Comparison of ENCODE assay signal across 34 cellular contexts in genomic region chr2:21667638-21668037, GRCh38.
"Had no signal": no experiment of that assay in that cellular context is flagged by ENCODE, and none has a peak within 500 bp of the region (broad histone marks: within the 10 kb centered on the region; RNA-seq: fewer than 3 reads in every experiment).

No MANE protein-coding gene starts in this region.

- H3K4me1 ChIP-seq: esophagus squamous epithelium, gastroesophageal sphincter had no signal

- H3K4me1 Mint-ChIP-seq: activated CD4-positive, alpha-beta T cell treated with anti-CD3 and anti-CD28 coated beads for 36 hours; activated CD4-positive, alpha-beta T cell treated with anti-CD3 and anti-CD28 coated beads, Interleukin-2, amount 10 ng/mL, durations not matched to agents 24 days and 14 days; activated CD8-positive, alpha-beta memory T cell treated with anti-CD3 and anti-CD28 coated beads, Interleukin-2, amount 10 ng/mL, durations not matched to agents 7 days and 5 days; activated naive CD4-positive, alpha-beta T cell treated with anti-CD3 and anti-CD28 coated beads, Interleukin-2, amount 10 ng/mL, durations not matched to agents 7 days and 5 days; central memory CD8-positive, alpha-beta T cell; T-helper 17 cell had no signal

- H3K36me3 ChIP-seq: brain microvascular endothelial cell, esophagus squamous epithelium, gastroesophageal sphincter, WERI-Rb-1 had no signal

- H3K27ac Mint-ChIP-seq: activated CD4-positive, alpha-beta memory T cell treated with anti-CD3 and anti-CD28 coated beads for 36 hours; activated CD4-positive, alpha-beta T cell treated with anti-CD3 and anti-CD28 coated beads for 36 hours; activated CD4-positive, alpha-beta T cell treated with anti-CD3 and anti-CD28 coated beads, Interleukin-2, amount 10 ng/mL, durations not matched to agents 24 days and 14 days; activated CD8-positive, alpha-beta memory T cell treated with anti-CD3 and anti-CD28 coated beads, Interleukin-2, amount 10 ng/mL, durations not matched to agents 7 days and 5 days; activated CD8-positive, alpha-beta T cell treated with anti-CD3 and anti-CD28 coated beads, Interleukin-2, amount 10 ng/mL, durations not matched to agents 7 days and 5 days; activated naive CD4-positive, alpha-beta T cell treated with anti-CD3 and anti-CD28 coated beads, Interleukin-2, amount 10 ng/mL, durations not matched to agents 7 days and 5 days; activated naive CD8-positive, alpha-beta T cell; activated T-cell treated with anti-CD3 and anti-CD28 coated beads, Interleukin-2, amount 50 U/mL, for 24 hours; activated T-cell treated with anti-CD3 and anti-CD28 coated beads, Interleukin-2, amount 50 U/mL, for 72 hours; dendritic cell treated with granulocyte-macrophage colony-stimulating factor and Interleukin-4, amounts not matched to agents 40 ng/mL and 50 ng/mL, for 4 days; T-helper 17 cell; T-helper 2 cell treated with Interferon-gamma antibody and Interleukin-4, amounts not matched to agents 5 μg/mL and 100 μg/mL, for 36 hours had no signal

- DNase-seq: activated CD4-positive, alpha-beta memory T cell treated with anti-CD3 and anti-CD28 coated beads for 36 hours; activated CD4-positive, alpha-beta T cell treated with anti-CD3 and anti-CD28 coated beads for 36 hours; activated CD4-positive, alpha-beta T cell treated with anti-CD3 and anti-CD28 coated beads, Interleukin-2, amount 10 ng/mL, durations not matched to agents 24 days and 14 days; activated CD4-positive, CD25-positive, alpha-beta regulatory T cell; activated CD4-positive, CD25-positive, alpha-beta regulatory T cell treated with anti-CD3 and anti-CD28 coated beads, Interleukin-2, amount 50 U/mL, for 72 hours; activated CD8-positive, alpha-beta memory T cell treated with anti-CD3 and anti-CD28 coated beads, Interleukin-2, amount 10 ng/mL, durations not matched to agents 7 days and 5 days; activated CD8-positive, alpha-beta memory T cell treated with anti-CD3 and anti-CD28 coated beads, Interleukin-2, amount 50 U/mL, for 4 hours; activated CD8-positive, alpha-beta T cell treated with anti-CD3 and anti-CD28 coated beads, Interleukin-2, amount 10 ng/mL, durations not matched to agents 7 days and 5 days; activated gamma-delta T cell; activated naive CD4-positive, alpha-beta T cell; activated naive CD4-positive, alpha-beta T cell treated with anti-CD3 and anti-CD28 coated beads, Interleukin-2, amount 10 ng/mL, durations not matched to agents 7 days and 5 days; activated T-cell treated with anti-CD3 and anti-CD28 coated beads for 4 hours; activated T-cell treated with anti-CD3 and anti-CD28 coated beads, Interleukin-2, amount 50 U/mL, for 24 hours; activated T-cell treated with anti-CD3 and anti-CD28 coated beads, Interleukin-2, amount 50 U/mL, for 72 hours; amniotic stem cell; anterior cingulate cortex; brain microvascular endothelial cell; dorsolateral prefrontal cortex; effector memory CD4-positive, alpha-beta T cell; erythroblast; esophagus squamous epithelium; foreskin melanocyte; T-helper 1 cell; T-helper 17 cell; T1000; WERI-Rb-1 had no signal

- H3K27me3 Mint-ChIP-seq: activated CD4-positive, alpha-beta memory T cell treated with anti-CD3 and anti-CD28 coated beads for 36 hours; activated CD4-positive, alpha-beta T cell treated with anti-CD3 and anti-CD28 coated beads for 36 hours; activated CD4-positive, alpha-beta T cell treated with anti-CD3 and anti-CD28 coated beads, Interleukin-2, amount 10 ng/mL, durations not matched to agents 24 days and 14 days; activated CD8-positive, alpha-beta memory T cell treated with anti-CD3 and anti-CD28 coated beads, Interleukin-2, amount 10 ng/mL, durations not matched to agents 7 days and 5 days; activated naive CD4-positive, alpha-beta T cell treated with anti-CD3 and anti-CD28 coated beads, Interleukin-2, amount 10 ng/mL, durations not matched to agents 7 days and 5 days; activated naive CD8-positive, alpha-beta T cell; activated T-cell treated with anti-CD3 and anti-CD28 coated beads, Interleukin-2, amount 50 U/mL, for 24 hours; central memory CD8-positive, alpha-beta T cell; dendritic cell treated with granulocyte-macrophage colony-stimulating factor and Interleukin-4, amounts not matched to agents 40 ng/mL and 50 ng/mL, for 4 days; T-helper 17 cell had no signal

- H3K9me3 ChIP-seq: esophagus squamous epithelium, gastroesophageal sphincter had no signal

- H3K4me3 ChIP-seq: coronary artery, dorsolateral prefrontal cortex, esophagus squamous epithelium, gastroesophageal sphincter had no signal

- H3K36me3 Mint-ChIP-seq: activated CD4-positive, alpha-beta memory T cell treated with anti-CD3 and anti-CD28 coated beads for 36 hours; activated CD8-positive, alpha-beta memory T cell treated with anti-CD3 and anti-CD28 coated beads, Interleukin-2, amount 10 ng/mL, durations not matched to agents 7 days and 5 days; activated naive CD4-positive, alpha-beta T cell treated with anti-CD3 and anti-CD28 coated beads, Interleukin-2, amount 10 ng/mL, durations not matched to agents 7 days and 5 days; activated naive CD8-positive, alpha-beta T cell had no signal

- H3K27me3 ChIP-seq: brain microvascular endothelial cell, esophagus squamous epithelium, gastroesophageal sphincter had no signal

- ATAC-seq: activated CD4-positive, alpha-beta T cell treated with anti-CD3 and anti-CD28 coated beads for 36 hours; activated CD8-positive, alpha-beta memory T cell treated with anti-CD3 and anti-CD28 coated beads, Interleukin-2, amount 10 ng/mL, durations not matched to agents 7 days and 5 days; activated CD8-positive, alpha-beta T cell treated with anti-CD3 and anti-CD28 coated beads, Interleukin-2, amount 10 ng/mL, durations not matched to agents 7 days and 5 days; activated T-cell treated with anti-CD3 and anti-CD28 coated beads, Interleukin-2, amount 50 U/mL, for 72 hours; gastroesophageal sphincter; T-helper 17 cell had no signal

- H3K27ac ChIP-seq: brain microvascular endothelial cell, coronary artery, dorsolateral prefrontal cortex, esophagus squamous epithelium, gastroesophageal sphincter, WERI-Rb-1 had no signal

- H3K4me3 Mint-ChIP-seq: activated CD4-positive, alpha-beta memory T cell treated with anti-CD3 and anti-CD28 coated beads for 36 hours; activated CD4-positive, alpha-beta T cell treated with anti-CD3 and anti-CD28 coated beads for 36 hours; activated CD4-positive, alpha-beta T cell treated with anti-CD3 and anti-CD28 coated beads, Interleukin-2, amount 10 ng/mL, durations not matched to agents 24 days and 14 days; activated CD8-positive, alpha-beta memory T cell treated with anti-CD3 and anti-CD28 coated beads, Interleukin-2, amount 10 ng/mL, durations not matched to agents 7 days and 5 days; activated CD8-positive, alpha-beta T cell treated with anti-CD3 and anti-CD28 coated beads, Interleukin-2, amount 10 ng/mL, durations not matched to agents 7 days and 5 days; activated naive CD4-positive, alpha-beta T cell treated with anti-CD3 and anti-CD28 coated beads, Interleukin-2, amount 10 ng/mL, durations not matched to agents 7 days and 5 days; activated naive CD8-positive, alpha-beta T cell; activated T-cell treated with anti-CD3 and anti-CD28 coated beads, Interleukin-2, amount 50 U/mL, for 24 hours; activated T-cell treated with anti-CD3 and anti-CD28 coated beads, Interleukin-2, amount 50 U/mL, for 72 hours; central memory CD8-positive, alpha-beta T cell; dendritic cell treated with granulocyte-macrophage colony-stimulating factor and Interleukin-4, amounts not matched to agents 40 ng/mL and 50 ng/mL, for 4 days; T-helper 17 cell; T-helper 2 cell treated with Interferon-gamma antibody and Interleukin-4, amounts not matched to agents 5 μg/mL and 100 μg/mL, for 36 hours had no signal

- FAIRE-seq: astrocyte, bronchial epithelial cell had no signal
